15 cellular contexts compared by ENCODE assay signal in genomic region chr12:109963743-109964429, GRCh38. TPM values are rescaled to one million over a fixed set of nuclear protein-coding genes. Genes with fewer than 3 reads are reported as not detected.
DNase-seq lines count a peak whose midpoint lies in the region; TF ChIP-seq lines count a peak whose summit lies in the region.
"Had no signal": no experiment of that assay in that cellular context is flagged by ENCODE, and none has a peak within 500 bp of the region (broad histone marks: within the 10 kb centered on the region; RNA-seq: fewer than 3 reads in every experiment).

No MANE protein-coding gene starts in this region.

- peaks cover 56% of the 10 kb centered on the region for H3K36me3 ChIP-seq in CD8-positive, alpha-beta memory T cell (ENCODE audit: insufficient read depth, low read length)
- peaks cover 0 to 5% of the 10 kb centered on the region in 2 donors for H3K36me3 ChIP-seq in prostate gland

- H3K9me3 ChIP-seq in CD8-positive, alpha-beta memory T cell (ENCODE audit: low read length): no peaks in the 10 kb centered on the region
- H3K9me3 ChIP-seq in prostate gland: no peaks in the 10 kb centered on the region
- H3K9me3 ChIP-seq: gastroesophageal sphincter, tibial nerve had no signal

- POLR2A ChIA-PET in CD8-positive, alpha-beta memory T cell (lab: Charles Lee): interaction anchor here (0.5 kb wide), 1 partner anchor 115 kb away, joined by 6 read pairs; no protein-coding TSS in a partner anchor

- H3K4me1 Mint-ChIP-seq in CD8-positive, alpha-beta memory T cell: peaks cover 12 to 26% (median 21%) of the 10 kb centered on the region in 3 donors
- H3K4me1 Mint-ChIP-seq: brain had no signal

- peaks cover 7 to 77% (median 26%) of the 10 kb centered on the region in 3 donors for H3K36me3 Mint-ChIP-seq in CD8-positive, alpha-beta memory T cell

- TF ChIP-seq POLR2A in prostate gland (IDR thresholded peaks at IDR 0.05): no peak

- CTCF ChIA-PET in CD8-positive, alpha-beta memory T cell (lab: Charles Lee): interaction anchor here (1.3 kb wide), 1 partner anchor 536 kb away, joined by 3 read pairs; no protein-coding TSS in a partner anchor

- intact Hi-C loops in prostate gland (cut with DNase I): no loop called here

- no peak overlapping the region for H3K27ac ChIP-seq in CD8-positive, alpha-beta memory T cell (ENCODE audit: low read depth, low read length)
- no peak overlapping the region for H3K27ac ChIP-seq in prostate gland
- H3K27ac ChIP-seq: SK-N-MC, tibial nerve had no signal

- H3K27me3 Mint-ChIP-seq in CD8-positive, alpha-beta memory T cell: no peaks in the 10 kb centered on the region
- H3K27me3 Mint-ChIP-seq: brain had no signal

- WGBS in prostate gland: 25% methylated on average over 4 of the region's 4 CpGs

- no peaks in the 10 kb centered on the region for H3K27me3 ChIP-seq in CD8-positive, alpha-beta memory T cell (ENCODE audit: insufficient read depth, low read length, poor library complexity, severe bottlenecking)
- no peaks in the 10 kb centered on the region for H3K27me3 ChIP-seq in prostate gland (replicated peaks; ENCODE audit: insufficient read depth)
- H3K27me3 ChIP-seq: gastroesophageal sphincter, tibial nerve had no signal

- no peaks in the 10 kb centered on the region for H3K4me1 ChIP-seq in CD8-positive, alpha-beta memory T cell (ENCODE audit: insufficient read depth, low read length)
- H3K4me1 ChIP-seq in prostate gland (replicated peaks): peaks cover 10% of the 10 kb centered on the region
- H3K4me1 ChIP-seq: tibial nerve had no signal

- TF ChIP-seq CTCF in fibroblast of pulmonary artery (IDR thresholded peaks at IDR 0.05; ENCODE audit: low read length, missing control alignments) (no peak), prostate gland (IDR thresholded peaks at IDR 0.05) (no peak)

- H3K9me3 Mint-ChIP-seq in CD8-positive, alpha-beta memory T cell: no peaks in the 10 kb centered on the region
- H3K9me3 Mint-ChIP-seq: brain had no signal

- H3K4me3 Mint-ChIP-seq in CD8-positive, alpha-beta memory T cell: no peak overlapping the region
- H3K4me3 Mint-ChIP-seq: activated CD8-positive, alpha-beta T cell treated with anti-CD3 and anti-CD28 coated beads, Interleukin-2, amount 10 ng/mL, durations not matched to agents 7 days and 5 days; brain had no signal

- H3K27ac Mint-ChIP-seq in CD8-positive, alpha-beta memory T cell: peak overlapping the region in 5 of 8 donors; percentile 28 to 89 (median 76)
- H3K27ac Mint-ChIP-seq: activated CD8-positive, alpha-beta T cell treated with anti-CD3 and anti-CD28 coated beads, Interleukin-2, amount 10 ng/mL, durations not matched to agents 7 days and 5 days had no signal

- H3K4me3 ChIP-seq in CD8-positive, alpha-beta memory T cell (ENCODE audit: low read length): no peak overlapping the region
- H3K4me3 ChIP-seq in fibroblast of pulmonary artery (replicated peaks; ENCODE audit: low read depth, low read length) (no peak overlapping the region), prostate gland (no peak overlapping the region)
- H3K4me3 ChIP-seq: gastroesophageal sphincter, SK-N-MC, tibial nerve had no signal

- no peak for DNase-seq in CD8-positive, alpha-beta memory T cell
- DNase-seq in NCI-H226 (peak; percentile 87), fibroblast of pulmonary artery (ENCODE audit: low read depth) (peak; percentile 77), prostate gland (ENCODE audit: low spot score) (peak; percentile 60), hepatic stellate cell (ENCODE audit: low spot score) (no peak), occipital lobe (lab: John Stamatoyannopoulos, UW) (no peak), DMS79 treated with DMSO at 0.1 percent for 48 hours (lab: John Stamatoyannopoulos, UW) (no peak), NAMALWA (ENCODE audit: low spot score) (no peak)
- DNase-seq: activated CD8-positive, alpha-beta T cell treated with anti-CD3 and anti-CD28 coated beads, Interleukin-2, amount 10 ng/mL, durations not matched to agents 7 days and 5 days; MV-4-11; NCI-H524 treated with DMSO at 0.1 percent for 48 hours had no signal

RNA-seq across cellular contexts. Expression of gene GIT2, which starts 32.3 kb away (rescaled TPM):
- total RNA-seq in CD8-positive, alpha-beta memory T cell: 10 to 100 TPM; 52.0 to 54.4 TPM
- 93.0 TPM for polyA plus RNA-seq in CD8-positive, alpha-beta memory T cell
- 10 to 100 TPM; 20.9 to 43.3 TPM for total RNA-seq in prostate gland
- 27.8 TPM for total RNA-seq in occipital lobe

RNA-seq across cellular contexts. Expression of gene ANKRD13A, which starts 35.3 kb away (rescaled TPM):
- total RNA-seq in CD8-positive, alpha-beta memory T cell: 10 to 100 TPM; 38.1 to 41.1 TPM
- 47.1 TPM for polyA plus RNA-seq in CD8-positive, alpha-beta memory T cell
- total RNA-seq in prostate gland: 10 to 100 TPM; 76.1 to 87.4 TPM
- 20.6 TPM for total RNA-seq in occipital lobe

Comparison
In these comparisons a context has a peak if more than half of its experiments do, and no peak if none do; other contexts are left out.
1. DNase-seq: peak in NCI-H226 (single experiment), fibroblast of pulmonary artery (single experiment) and prostate gland (single experiment); none in CD8-positive, alpha-beta memory T cell (0 of 5), hepatic stellate cell (single experiment), occipital lobe (single experiment), DMS79 treated with DMSO at 0.1 percent for 48 hours (single experiment) and NAMALWA (single experiment).